8 cellular contexts compared by ENCODE assay signal in genomic region chr12:122886851-122887816, GRCh38. TPM values are rescaled to one million over a fixed set of nuclear protein-coding genes. Genes with fewer than 3 reads are reported as not detected.
DNase-seq lines count a peak whose midpoint lies in the region; ATAC-seq, FAIRE-seq and TF ChIP-seq lines count a peak whose summit lies in the region.

No MANE protein-coding gene starts in this region.

- ATAC-seq in HG03354 (IDR thresholded peaks at IDR 0.05; ENCODE audit: poor library complexity, severe bottlenecking, unreplicated experiment) = peak; percentile 84

- H3K27me3 Mint-ChIP-seq in CD14-positive monocyte (ENCODE audit: low read depth in 3 of 3) (peaks cover 3 to 17% (median 3%) of the 10 kb centered on the region in 3 donors), endodermal cell (ENCODE audit: insufficient read depth) (peaks cover 13% of the 10 kb centered on the region)
- H3K27me3 Mint-ChIP-seq in T-helper 1 cell treated with Interleukin-12 subunit alpha and Interleukin-12 subunit beta and Interleukin-4 antibody, amounts not matched to agents 30 μg/mL and 1 μg/mL, for 36 hours (ENCODE audit: low read depth) = peaks cover 8% of the 10 kb centered on the region

- no peaks in the 10 kb centered on the region for H3K36me3 ChIP-seq in endodermal cell (ENCODE audit: control insufficient read depth, insufficient read depth, low read length)

- H3K4me3 Mint-ChIP-seq in CD14-positive monocyte (peak overlapping the region; percentile 75 to 93), endodermal cell (no peak overlapping the region)
- H3K4me3 Mint-ChIP-seq in T-helper 1 cell treated with Interleukin-12 subunit alpha and Interleukin-12 subunit beta and Interleukin-4 antibody, amounts not matched to agents 30 μg/mL and 1 μg/mL, for 36 hours = peak overlapping the region; percentile 66

- H3K4me3 ChIP-seq in endodermal cell (ENCODE audit: low read length) = no peak overlapping the region

- H3K36me3 Mint-ChIP-seq in CD14-positive monocyte (peaks cover 5 to 26% of the 10 kb centered on the region in 2 donors), endodermal cell (ENCODE audit: low read depth) (no peaks in the 10 kb centered on the region)
- H3K36me3 Mint-ChIP-seq in T-helper 1 cell treated with Interleukin-12 subunit alpha and Interleukin-12 subunit beta and Interleukin-4 antibody, amounts not matched to agents 30 μg/mL and 1 μg/mL, for 36 hours (ENCODE audit: low read depth) = peaks cover 19% of the 10 kb centered on the region

- H3K9me3 ChIP-seq in endodermal cell (ENCODE audit: control insufficient read depth, low read length) = no peaks in the 10 kb centered on the region

- no peak overlapping the region for H3K27ac ChIP-seq in endodermal cell (ENCODE audit: low read depth, low read length)

- intact Hi-C loops in CD14-positive monocyte (cut with micrococcal nuclease) = no loop called here

- peaks cover 7% of the 10 kb centered on the region for H3K4me1 ChIP-seq in endodermal cell (ENCODE audit: control insufficient read depth, insufficient read depth, low read length)

- WGBS in endodermal cell (ENCODE audit: insufficient coverage in 1 of 2, insufficient read length in 1 of 2), 2 experiments = 80 to 84% methylated on average over 10 of the region's 10 CpGs

- H3K9me3 Mint-ChIP-seq in CD14-positive monocyte = no peaks in the 10 kb centered on the region
- peaks cover 5% of the 10 kb centered on the region for H3K9me3 Mint-ChIP-seq in T-helper 1 cell treated with Interleukin-12 subunit alpha and Interleukin-12 subunit beta and Interleukin-4 antibody, amounts not matched to agents 30 μg/mL and 1 μg/mL, for 36 hours
- no peaks in the 10 kb centered on the region for H3K9me3 Mint-ChIP-seq in endodermal cell

- peak; percentile 98 for FAIRE-seq in GM19239 (lab: Jason Lieb, UNC)

- TF ChIP-seq CTCF in CD14-positive monocyte (IDR thresholded peaks at IDR 0.05) = no peak
- TF ChIP-seq CTCF in endodermal cell (conservative IDR thresholded peaks at IDR 0.05) = no peak

- H3K27me3 ChIP-seq in endodermal cell (ENCODE audit: control insufficient read depth, insufficient read depth, low read length, poor library complexity, severe bottlenecking) = no peaks in the 10 kb centered on the region

- peaks cover 86% of the 10 kb centered on the region for H3K4me1 Mint-ChIP-seq in CD14-positive monocyte
- H3K4me1 Mint-ChIP-seq in T-helper 1 cell treated with Interleukin-12 subunit alpha and Interleukin-12 subunit beta and Interleukin-4 antibody, amounts not matched to agents 30 μg/mL and 1 μg/mL, for 36 hours (ENCODE audit: low read depth) = peaks cover 56% of the 10 kb centered on the region
- peaks cover 26% of the 10 kb centered on the region for H3K4me1 Mint-ChIP-seq in endodermal cell

- DNase-seq in CD14-positive monocyte (ENCODE audit: low spot score) (no peak), GM19239 (ENCODE audit: insufficient read length, low spot score) (no peak), endodermal cell (peak; percentile 59), renal cortical epithelial cell (ENCODE audit: low read depth) (peak; percentile 98), NCI-H2029 (lab: John Stamatoyannopoulos, UW) (no peak)
- no peak for DNase-seq in effector CD8-positive, alpha-beta T cell (lab: John Stamatoyannopoulos, UW)

- no peak overlapping the region for H3K9ac ChIP-seq in endodermal cell (ENCODE audit: extremely low read depth, low read length, poor library complexity, severe bottlenecking)

- H3K27ac Mint-ChIP-seq in CD14-positive monocyte = peak overlapping the region; percentile 97 to 100 (median 99)
- H3K27ac Mint-ChIP-seq in T-helper 1 cell treated with Interleukin-12 subunit alpha and Interleukin-12 subunit beta and Interleukin-4 antibody, amounts not matched to agents 30 μg/mL and 1 μg/mL, for 36 hours = peak overlapping the region; percentile 96
- H3K27ac Mint-ChIP-seq in endodermal cell = no peak overlapping the region

RNA-seq across cellular contexts. Expression of gene VPS37B, which starts 8.8 kb away (rescaled TPM):
- polyA plus RNA-seq in CD14-positive monocyte = 10 to 100 TPM; 12.3 to 16.4 TPM
- total RNA-seq in endodermal cell = 10 to 100 TPM; 22.7 to 24.1 TPM
- 28.1 TPM for polyA plus RNA-seq in endodermal cell (2013, experiment 1 of 2)
- 28.9 TPM for polyA plus RNA-seq in endodermal cell (2013, experiment 2 of 2)
- total RNA-seq in renal cortical epithelial cell = 14.1 and 25.8 TPM in 2 replicates

RNA-seq across cellular contexts. Expression of gene HIP1R, which starts 51.9 kb away (rescaled TPM):
- under 1 TPM in 1 of 2 donors, not detected in 1; 0.09 TPM for polyA plus RNA-seq in CD14-positive monocyte
- total RNA-seq in endodermal cell (10 to 100 TPM; 24.5 to 24.9 TPM), renal cortical epithelial cell (90.6 and 93.9 TPM in 2 replicates)
- 22.0 TPM for polyA plus RNA-seq in endodermal cell (2013, experiment 1 of 2)
- polyA plus RNA-seq in endodermal cell (2013, experiment 2 of 2) = 21.2 TPM

Comparison
In these comparisons a context has a peak if more than half of its experiments do, and no peak if none do; other contexts are left out.
1. DNase-seq: peak in endodermal cell (single experiment) and renal cortical epithelial cell (single experiment); none in CD14-positive monocyte (single experiment), GM19239 (single experiment), effector CD8-positive, alpha-beta T cell (single experiment) and NCI-H2029 (single experiment).